ENCODE assay signal across 8 cellular contexts in genomic region chr1:222455188-222455879, GRCh38.
DNase-seq lines count a peak whose midpoint lies in the region; ATAC-seq lines count a peak whose summit lies in the region.

No MANE protein-coding gene starts in this region.

- peaks cover 2% of the 10 kb centered on the region for H3K27me3 Mint-ChIP-seq in memory B cell

- peaks cover 6% of the 10 kb centered on the region for H3K9me3 Mint-ChIP-seq in memory B cell

- H3K27ac Mint-ChIP-seq in memory B cell = no peak overlapping the region

- peaks cover 2% of the 10 kb centered on the region for H3K4me1 Mint-ChIP-seq in memory B cell

- H3K36me3 Mint-ChIP-seq in memory B cell = peaks cover 7% of the 10 kb centered on the region

- peak; percentile 71 for DNase-seq in CMK (ENCODE audit: low read depth)
- peak; percentile 68 for DNase-seq in NCI-H748 (lab: John Stamatoyannopoulos, UW; ENCODE audit: unreplicated experiment)
- DNase-seq in activated CD4-positive, alpha-beta T cell treated with anti-CD3 and anti-CD28 coated beads, Interleukin-2, amount 50 U/mL, for 4 hours = peak; percentile 80 to 82
- peak; percentile 79 for DNase-seq in ecto neural progenitor cell (ENCODE audit: low spot score)
- DNase-seq in memory B cell (ENCODE audit: low spot score in 2 of 2) = peak; percentile 75 to 85
- peak; percentile 69 for DNase-seq in stimulated activated CD8-positive, alpha-beta memory T cell treated with anti-CD3 and anti-CD28 coated beads, Interleukin-15, amount 100 ng/mL, for 1 hour (ENCODE audit: low read depth)

- ATAC-seq in GM19452 (IDR thresholded peaks at IDR 0.05; ENCODE audit: unreplicated experiment) = peak; percentile 97
- peak; percentile 92 for ATAC-seq in HG03520 (IDR thresholded peaks at IDR 0.05; ENCODE audit: unreplicated experiment)
- peak; percentile 97 for ATAC-seq in memory B cell (ENCODE audit: low read depth)

- no peak overlapping the region for H3K4me3 Mint-ChIP-seq in memory B cell

Comparison
In these comparisons a context has a peak if more than half of its experiments do, and no peak if none do; other contexts are left out.
1. Peak in every context shown above with its lines: DNase-seq and ATAC-seq.